Comparison of ENCODE assay signal across 20 cellular contexts in the genomic region with DNA sequence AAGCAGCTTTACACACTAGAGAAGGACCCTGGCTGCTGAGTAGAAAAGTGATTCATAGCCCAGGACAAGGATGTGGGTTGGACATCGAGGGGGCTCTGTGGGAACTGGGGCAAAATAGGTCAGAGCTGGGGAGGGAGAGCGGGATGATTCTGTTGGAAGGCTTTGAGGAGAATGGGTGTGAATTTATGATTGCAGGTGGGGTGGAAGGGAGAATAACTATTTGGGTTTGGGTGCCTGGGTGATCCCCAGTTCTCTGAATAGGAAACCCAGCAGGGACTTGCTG.
"Had no signal": no experiment of that assay in that cellular context is flagged by ENCODE, and none has a peak within 500 bp of the region (broad histone marks: within the 10 kb centered on the region; RNA-seq: fewer than 3 reads in every experiment).

No MANE protein-coding gene starts in this region.

- H3K36me3 ChIP-seq: MG63 had no signal

- H3K27me3 ChIP-seq: MG63 had no signal

- H3K9me3 ChIP-seq: MG63, SK-N-SH had no signal

- H3K27ac ChIP-seq: RWPE1 had no signal

- H3K4me2 ChIP-seq: SK-N-SH had no signal

- DNase-seq: Karpas-422, KBM-7, MG63, NCI-H1092, NCI-H1105 treated with DMSO at 0.1 percent for 48 hours, NCI-H1436, NCI-H187, NCI-H2029, NCI-H2081 treated with DMSO at 0.1 percent for 48 hours, NCI-H2171, NCI-H226, NCI-H446, NCI-H510A, NCI-H524 treated with DMSO at 0.1 percent for 48 hours, NCI-H69, NCI-H774, SHP77, SK-N-SH had no signal

- FAIRE-seq: HTR-8/SVneo had no signal

- H3K9ac ChIP-seq: SK-N-SH had no signal

- H3K4me3 ChIP-seq: MG63 had no signal
